Comparison of ENCODE assay signal across 8 cellular contexts in the genomic region with DNA sequence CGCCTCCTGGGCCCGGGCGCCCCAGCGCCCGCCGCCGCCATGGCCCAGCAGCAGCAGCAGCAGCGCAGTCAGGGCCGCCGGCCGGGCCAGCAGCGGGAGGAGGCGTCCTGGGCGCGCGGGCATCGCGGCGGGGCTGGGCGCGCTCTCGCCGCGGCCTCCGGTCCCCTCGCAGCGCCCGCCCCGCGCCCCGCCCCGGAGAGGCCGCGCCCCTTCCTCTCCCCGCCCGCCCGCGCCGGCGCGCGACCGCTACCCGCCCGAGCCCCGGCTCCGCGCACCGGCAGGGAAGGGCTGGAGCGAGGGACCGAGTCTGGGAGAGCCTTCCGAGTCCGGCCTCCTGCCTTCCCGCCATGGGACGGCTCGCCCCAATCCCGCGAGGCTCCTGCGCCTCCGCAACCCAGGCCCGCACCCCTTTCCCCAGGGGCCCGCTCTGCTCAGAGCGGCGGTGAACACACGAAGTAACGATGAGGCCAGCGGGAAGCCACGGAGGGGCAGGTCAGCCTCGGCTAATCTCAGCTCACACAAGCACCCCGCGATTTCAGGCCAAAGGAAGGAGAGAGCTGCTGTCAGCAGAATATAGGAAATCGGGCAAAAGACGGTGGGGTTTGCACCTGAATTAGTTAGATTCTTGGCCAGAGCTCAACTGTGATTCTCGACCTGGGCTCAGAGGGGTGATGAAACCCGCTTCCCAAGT. TPM values are rescaled to one million over a fixed set of nuclear protein-coding genes. Genes with fewer than 3 reads are reported as not detected.
A peak's percentile ranks its signal among the peaks of the same experiment; 100 is the strongest.
DNase-seq lines count a peak whose midpoint lies in the region; ATAC-seq and TF ChIP-seq lines count a peak whose summit lies in the region.

A gene (minus strand): TSS at position 135 of the 691 bp plus-strand sequence. CDS start 12 bp downstream, at position 123.

- 0 out of 2 replicates have a peak within 1 kb of the TSS, but pooled peaks have one; percentile 59 for H3K27ac ChIP-seq in HUES6 (ENCODE audit: low read depth, low read length)
- H3K27ac ChIP-seq in RWPE1 = peak within 1 kb of the TSS; percentile 76

- in situ Hi-C loops in Caki2 (cut with HindIII; ENCODE audit: low pct_unique_long_range_greater_than_20kb, low sequenced_read_pairs) = no loop called here

- H3K27ac Mint-ChIP-seq in nephron progenitor cell = no peak within 1 kb of the TSS
- H3K27ac Mint-ChIP-seq in stimulated activated naive CD8-positive, alpha-beta T cell treated with anti-CD3 and anti-CD28 coated beads, Interleukin-15, amount 100 ng/mL, for 72 hours = peak within 1 kb of the TSS; percentile 79 to 80

- peak within 1 kb of the TSS; percentile 83 for H3K9ac ChIP-seq in HUES6 (ENCODE audit: low read length)

- TF ChIP-seq CTCF in RWPE1 (conservative IDR thresholded peaks at IDR 0.05; ENCODE audit: low read depth) = no peak
- TF ChIP-seq CTCF in nephron progenitor cell (IDR thresholded peaks at IDR 0.05) = no peak

- H3K4me1 Mint-ChIP-seq in nephron progenitor cell = peaks cover 21% of the 10 kb centered on the region
- H3K4me1 Mint-ChIP-seq in stimulated activated naive CD8-positive, alpha-beta T cell treated with anti-CD3 and anti-CD28 coated beads, Interleukin-15, amount 100 ng/mL, for 72 hours = peaks cover 20% of the 10 kb centered on the region

- DNase-seq in Caki2 (ENCODE audit: low read depth) (peak; percentile 67), RWPE1 (ENCODE audit: low spot score) (peak; percentile 82), fibroblast of the conjunctiva (ENCODE audit: low read depth) (peak; percentile 24), nephron progenitor cell (peak; percentile 88)
- DNase-seq in activated effector memory CD4-positive, alpha-beta T cell treated with anti-CD3 and anti-CD28 coated beads, Interleukin-2, amount 50 U/mL, for 16 hours = peak; percentile 90
- DNase-seq in stimulated activated naive CD8-positive, alpha-beta T cell treated with anti-CD3 and anti-CD28 coated beads, Interleukin-15, amount 100 ng/mL, for 72 hours = peak; percentile 50 to 60

- peaks cover 5% of the 10 kb centered on the region for H3K36me3 ChIP-seq in HUES6 (ENCODE audit: control insufficient read depth, insufficient read depth, low read length)

- H3K27me3 Mint-ChIP-seq in nephron progenitor cell (ENCODE audit: low read depth, poor library complexity) = peaks cover 5% of the 10 kb centered on the region
- no peaks in the 10 kb centered on the region for H3K27me3 Mint-ChIP-seq in stimulated activated naive CD8-positive, alpha-beta T cell treated with anti-CD3 and anti-CD28 coated beads, Interleukin-15, amount 100 ng/mL, for 72 hours

- peaks cover 42% of the 10 kb centered on the region for H3K27me3 ChIP-seq in HUES6 (ENCODE audit: control insufficient read depth, insufficient read depth, low read length)

- H3K9me3 Mint-ChIP-seq in nephron progenitor cell = no peaks in the 10 kb centered on the region
- H3K9me3 Mint-ChIP-seq in stimulated activated naive CD8-positive, alpha-beta T cell treated with anti-CD3 and anti-CD28 coated beads, Interleukin-15, amount 100 ng/mL, for 72 hours = no peaks in the 10 kb centered on the region

- POLR2A ChIA-PET in RWPE1 (lab: Yijun Ruan, JAX; ENCODE audit: low non-redundant PET) = no interaction called here

- CTCF ChIA-PET in RWPE1 (lab: Yijun Ruan, JAX) = interaction anchor here (0.7 kb wide), 1 partner anchor 148 kb away, joined by 3 read pairs; no protein-coding TSS in a partner anchor

- no peaks in the 10 kb centered on the region for H3K9me3 ChIP-seq in HUES6 (ENCODE audit: control insufficient read depth, insufficient read depth, low read depth, low read length)

- peak within 1 kb of the TSS; percentile 96 for H3K4me3 ChIP-seq in HUES6 (ENCODE audit: low read depth, low read length)

- ATAC-seq in GM21423 (IDR thresholded peaks at IDR 0.05; ENCODE audit: unreplicated experiment) = peak; percentile 69
- ATAC-seq in stimulated activated naive CD8-positive, alpha-beta T cell treated with anti-CD3 and anti-CD28 coated beads, Interleukin-15, amount 100 ng/mL, for 72 hours = peak; percentile 79

- peak within 1 kb of the TSS; percentile 89 for H3K4me3 Mint-ChIP-seq in nephron progenitor cell
- peak within 1 kb of the TSS; percentile 81 to 83 for H3K4me3 Mint-ChIP-seq in stimulated activated naive CD8-positive, alpha-beta T cell treated with anti-CD3 and anti-CD28 coated beads, Interleukin-15, amount 100 ng/mL, for 72 hours

- H3K4me1 ChIP-seq in HUES6 (ENCODE audit: control insufficient read depth, insufficient read depth, low read length) = peaks cover 15% of the 10 kb centered on the region

- no peaks in the 10 kb centered on the region for H3K36me3 Mint-ChIP-seq in nephron progenitor cell (ENCODE audit: low read depth)

RNA-seq across cellular contexts. Expression of the gene that starts here (rescaled TPM):
- 503 and 527 TPM in 2 replicates for total RNA-seq in Caki2 (2014; rRNA removed; shearing (Covaris generic); ENCODE audit: low replicate concordance)

Comparison
In these comparisons a context has a peak if more than half of its experiments do, and no peak if none do; other contexts are left out.
1. Peak in every context shown above with its lines: DNase-seq, ATAC-seq, H3K4me3 ChIP-seq and H3K27ac ChIP-seq.
2. DNase-seq: peak in every context shown above with its lines; median percentile 90 in activated effector memory CD4-positive, alpha-beta T cell treated with anti-CD3 and anti-CD28 coated beads, Interleukin-2, amount 50 U/mL, for 16 hours; 88 in nephron progenitor cell; 82 in RWPE1; 67 in Caki2; 55 in stimulated activated naive CD8-positive, alpha-beta T cell treated with anti-CD3 and anti-CD28 coated beads, Interleukin-15, amount 100 ng/mL, for 72 hours; 24 in fibroblast of the conjunctiva.